2 cellular contexts compared by ENCODE assay signal in genomic region chr18:8688428-8688827, GRCh38.
A peak's percentile ranks its signal among the peaks of the same experiment; 100 is the strongest.
TF ChIP-seq lines count a peak whose summit lies in the region.

No MANE protein-coding gene starts in this region.

TF ChIP-seq in IMR-90, 13 proteins besides CTCF, POLR2A, EP300 and RAD21:
- TF ChIP-seq MAFK (IDR thresholded peaks at IDR 0.05; ENCODE audit: low read depth, low read length), result no peak
- no peak for TF ChIP-seq MXI1 (IDR thresholded peaks at IDR 0.05; ENCODE audit: borderline replicate concordance, low read depth, low read length)

TF ChIP-seq in K562, 482 proteins besides CTCF, POLR2A, EP300 and RAD21:
- TF ChIP-seq ZFX (CRISPR knock-in tag; IDR thresholded peaks at IDR 0.05), result peak; percentile 14; the same call in 1 of the 2 replicates
- no peak for TF ChIP-seq ETS1 (conservative IDR thresholded peaks at IDR 0.05; ENCODE audit: control insufficient read depth, low read depth, low read length)
- TF ChIP-seq CEBPB (tag; IDR thresholded peaks at IDR 0.05), result 0 out of 2 replicates have a peak, but pooled peaks have one; percentile 25
- no peak for TF ChIP-seq CBFA2T2 (conservative IDR thresholded peaks at IDR 0.05)
- TF ChIP-seq NFE2L1 (tag; IDR thresholded peaks at IDR 0.05; ENCODE audit: borderline replicate concordance, low read depth), result no peak
